ENCODE assay signal across 17 cellular contexts in genomic region chr3:47428585-47429145, GRCh38.
"Had no signal": no experiment of that assay in that cellular context is flagged by ENCODE, and none has a peak within 500 bp of the region (broad histone marks: within the 10 kb centered on the region; RNA-seq: fewer than 3 reads in every experiment).

No MANE protein-coding gene starts in this region.

- H3K27ac Mint-ChIP-seq: activated CD4-positive, alpha-beta T cell treated with anti-CD3 and anti-CD28 coated beads, Interleukin-2, amount 10 ng/mL, durations not matched to agents 24 days and 14 days; activated naive CD8-positive, alpha-beta T cell treated with anti-CD3 and anti-CD28 coated beads, Interleukin-2, amount 50 U/mL, for 24 hours; T-cell; WTC11 had no signal

- H3K4me1 Mint-ChIP-seq: activated CD4-positive, alpha-beta T cell treated with anti-CD3 and anti-CD28 coated beads, Interleukin-2, amount 10 ng/mL, durations not matched to agents 24 days and 14 days had no signal

- H3K9me3 ChIP-seq: lower lobe of right lung, neutrophil, right atrium auricular region, upper lobe of left lung had no signal

- H3K4me1 ChIP-seq: lower lobe of right lung, right atrium auricular region, upper lobe of left lung had no signal

- ATAC-seq: activated naive CD8-positive, alpha-beta T cell treated with anti-CD3 and anti-CD28 coated beads, Interleukin-2, amount 50 U/mL, for 24 hours; lower lobe of right lung; T-cell; WTC11 had no signal

- H3K27me3 Mint-ChIP-seq: activated CD4-positive, alpha-beta T cell treated with anti-CD3 and anti-CD28 coated beads, Interleukin-2, amount 10 ng/mL, durations not matched to agents 24 days and 14 days; activated naive CD8-positive, alpha-beta T cell treated with anti-CD3 and anti-CD28 coated beads, Interleukin-2, amount 50 U/mL, for 24 hours; naive B cell; T-cell had no signal

- H3K27ac ChIP-seq: lower lobe of right lung, neutrophil, right atrium auricular region, skin epidermis, upper lobe of left lung had no signal

- H3K4me3 ChIP-seq: lower lobe of right lung, right atrium auricular region, skin epidermis, upper lobe of left lung had no signal

- DNase-seq: activated CD4-positive, alpha-beta T cell treated with anti-CD3 and anti-CD28 coated beads, Interleukin-2, amount 10 ng/mL, durations not matched to agents 24 days and 14 days; activated gamma-delta T cell; activated naive CD8-positive, alpha-beta T cell treated with anti-CD3 and anti-CD28 coated beads, Interleukin-2, amount 50 U/mL, for 24 hours; activated T-cell treated with anti-CD3 and anti-CD28 coated beads, Interleukin-2, amount 50 U/mL, for 1 hour; effector CD4-positive, alpha-beta T cell; hypothalamus; lower lobe of right lung; midbrain; naive B cell; posterior cingulate gyrus; substantia nigra; T-cell; upper lobe of left lung had no signal

- H3K9me3 Mint-ChIP-seq: activated CD4-positive, alpha-beta T cell treated with anti-CD3 and anti-CD28 coated beads, Interleukin-2, amount 10 ng/mL, durations not matched to agents 24 days and 14 days; activated naive CD8-positive, alpha-beta T cell treated with anti-CD3 and anti-CD28 coated beads, Interleukin-2, amount 50 U/mL, for 24 hours; T-cell; WTC11 had no signal

- H3K27me3 ChIP-seq: neutrophil, right atrium auricular region, upper lobe of left lung had no signal

- H3K4me3 Mint-ChIP-seq: activated CD4-positive, alpha-beta T cell treated with anti-CD3 and anti-CD28 coated beads, Interleukin-2, amount 10 ng/mL, durations not matched to agents 24 days and 14 days; activated naive CD8-positive, alpha-beta T cell treated with anti-CD3 and anti-CD28 coated beads, Interleukin-2, amount 50 U/mL, for 24 hours; T-cell; WTC11 had no signal
